In the genomic region with DNA sequence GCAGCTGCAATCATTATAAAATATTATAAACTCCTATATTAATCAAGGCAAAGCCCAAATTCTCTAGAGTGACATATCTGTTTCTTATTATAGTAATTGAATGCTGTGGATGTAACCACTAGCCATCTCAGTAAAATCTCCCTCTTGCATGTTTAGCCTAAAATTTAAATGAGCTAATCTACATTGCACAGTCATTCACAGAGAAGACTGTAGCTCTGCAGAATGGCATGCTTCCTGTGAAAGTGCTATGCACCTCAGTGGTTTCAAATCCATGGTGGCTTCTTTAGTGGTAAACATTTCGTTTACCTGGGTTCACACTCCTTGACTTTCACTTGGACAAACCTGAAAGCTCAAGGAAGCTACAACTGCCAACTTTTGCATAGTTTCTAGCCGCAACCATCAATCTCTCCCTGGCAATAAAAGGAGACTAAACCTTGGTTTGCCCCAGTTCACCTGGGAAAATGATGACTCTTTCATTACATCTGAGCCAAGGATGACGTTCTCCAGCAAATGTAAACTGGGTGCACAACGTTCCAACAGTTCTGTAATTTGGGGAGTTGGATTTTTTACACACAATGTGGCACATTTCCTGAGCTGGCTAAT, we compare ENCODE assay signal across 29 cellular contexts. TPM values are rescaled to one million over a fixed set of nuclear protein-coding genes. Genes with fewer than 3 reads are reported as not detected.
DNase-seq lines count a peak whose midpoint lies in the region; ATAC-seq and TF ChIP-seq lines count a peak whose summit lies in the region.
"Had no signal": no experiment of that assay in that cellular context is flagged by ENCODE, and none has a peak within 500 bp of the region (broad histone marks: within the 10 kb centered on the region; RNA-seq: fewer than 3 reads in every experiment).

No MANE protein-coding gene starts in this region.

- H3K4me1 ChIP-seq in RWPE2 (ENCODE audit: insufficient read depth, poor library complexity, severe bottlenecking) (peaks cover 3% of the 10 kb centered on the region), colonic mucosa (no peaks in the 10 kb centered on the region)
- H3K4me1 ChIP-seq: upper lobe of right lung had no signal

- H3K27me3 Mint-ChIP-seq in immature natural killer cell (ENCODE audit: low read depth in 3 of 3): peaks cover 0 to 2% (median 0%) of the 10 kb centered on the region in 3 donors

- H3K36me3 Mint-ChIP-seq in immature natural killer cell: no peaks in the 10 kb centered on the region
- H3K36me3 Mint-ChIP-seq: activated naive CD8-positive, alpha-beta T cell; CD14-positive monocyte; memory B cell; naive thymus-derived CD8-positive, alpha-beta T cell had no signal

- H3K9me3 ChIP-seq in RWPE2 (ENCODE audit: severe bottlenecking) (no peaks in the 10 kb centered on the region), colonic mucosa (no peaks in the 10 kb centered on the region)
- H3K9me3 ChIP-seq: ovary, upper lobe of right lung had no signal

- DNase-seq in RWPE2 (ENCODE audit: low spot score) (no peak), NK-92 (lab: John Stamatoyannopoulos, UW; ENCODE audit: unreplicated experiment) (no peak), immature natural killer cell (no peak), colonic mucosa (no peak)
- DNase-seq: ACHN; activated CD8-positive, alpha-beta T cell treated with anti-CD3 and anti-CD28 coated beads, Interleukin-2, amount 10 ng/mL, durations not matched to agents 7 days and 5 days; activated T-cell treated with anti-CD3 and anti-CD28 coated beads, Interleukin-2, amount 50 U/mL, for 48 hours; GDM1; H7; hypothalamus; KBM-7; kidney; naive thymus-derived CD8-positive, alpha-beta T cell; NCI-H1092 treated with DMSO at 0.1 percent for 48 hours; NCI-H526 treated with DMSO at 0.1 percent for 48 hours; OCI-M1; ovary; SIG-M5; stimulated activated CD4-positive, alpha-beta T cell treated with anti-CD3 and anti-CD28 coated beads, Interleukin-1b, Interleukin-23, amount 100 ng/mL, for 48 hours; T-helper 17 cell; upper lobe of right lung had no signal

- H3K27ac Mint-ChIP-seq in immature natural killer cell: no peak overlapping the region
- H3K27ac Mint-ChIP-seq: activated CD8-positive, alpha-beta T cell treated with anti-CD3 and anti-CD28 coated beads, Interleukin-2, amount 10 ng/mL, durations not matched to agents 7 days and 5 days; activated naive CD8-positive, alpha-beta T cell; CD14-positive monocyte; memory B cell; naive thymus-derived CD8-positive, alpha-beta T cell; stimulated activated naive CD8-positive, alpha-beta T cell treated with anti-CD3 and anti-CD28 coated beads, Interleukin-15, Interleukin-2, amounts not matched to agents 100 ng/mL and 50 ng/mL, for 24 hours; T-helper 17 cell had no signal

- H3K4me3 Mint-ChIP-seq in immature natural killer cell: no peak overlapping the region
- H3K4me3 Mint-ChIP-seq: activated CD8-positive, alpha-beta T cell treated with anti-CD3 and anti-CD28 coated beads, Interleukin-2, amount 10 ng/mL, durations not matched to agents 7 days and 5 days; activated naive CD8-positive, alpha-beta T cell; CD14-positive monocyte; memory B cell; naive thymus-derived CD8-positive, alpha-beta T cell; stimulated activated naive CD8-positive, alpha-beta T cell treated with anti-CD3 and anti-CD28 coated beads, Interleukin-15, Interleukin-2, amounts not matched to agents 100 ng/mL and 50 ng/mL, for 24 hours; T-helper 17 cell had no signal

- no peak overlapping the region for H3K4me3 ChIP-seq in RWPE2 (ENCODE audit: severe bottlenecking)
- no peak overlapping the region for H3K4me3 ChIP-seq in colonic mucosa
- H3K4me3 ChIP-seq: ovary, upper lobe of right lung had no signal

- intact Hi-C loops in colonic mucosa (cut with DNase I): no loop called here

- TF ChIP-seq CTCF in RWPE2 (IDR thresholded peaks at IDR 0.05; ENCODE audit: poor library complexity, severe bottlenecking): no peak
- TF ChIP-seq CTCF in colonic mucosa (IDR thresholded peaks at IDR 0.05): no peak

- H3K36me3 ChIP-seq in RWPE2 (ENCODE audit: low read depth) (no peaks in the 10 kb centered on the region), colonic mucosa (no peaks in the 10 kb centered on the region)
- H3K36me3 ChIP-seq: ovary, upper lobe of right lung had no signal

- H3K27ac ChIP-seq in RWPE2 (ENCODE audit: poor library complexity, severe bottlenecking) (no peak overlapping the region), colonic mucosa (no peak overlapping the region)
- H3K27ac ChIP-seq: ovary, upper lobe of right lung had no signal

- peak; percentile 77 for ATAC-seq in GM18508 (IDR thresholded peaks at IDR 0.05; ENCODE audit: insufficient read depth, unreplicated experiment)
- peak; percentile 86 for ATAC-seq in GM19395 (IDR thresholded peaks at IDR 0.05; ENCODE audit: unreplicated experiment)
- peak; percentile 68 for ATAC-seq in HG03039 (IDR thresholded peaks at IDR 0.05; ENCODE audit: unreplicated experiment)
- ATAC-seq in RWPE2 (ENCODE audit: low read depth): peak; percentile 33; the same call in 1 of the 3 replicates
- ATAC-seq in GM21723 (IDR thresholded peaks at IDR 0.05; ENCODE audit: unreplicated experiment): no peak
- ATAC-seq: activated CD8-positive, alpha-beta T cell treated with anti-CD3 and anti-CD28 coated beads, Interleukin-2, amount 10 ng/mL, durations not matched to agents 7 days and 5 days; naive thymus-derived CD8-positive, alpha-beta T cell; T-helper 17 cell; upper lobe of right lung had no signal

- H3K27me3 ChIP-seq in RWPE2 (ENCODE audit: insufficient read depth, poor library complexity, severe bottlenecking) (no peaks in the 10 kb centered on the region), colonic mucosa (no peaks in the 10 kb centered on the region)
- H3K27me3 ChIP-seq: ovary, upper lobe of right lung had no signal

- H3K9ac ChIP-seq in colonic mucosa (ENCODE audit: low read depth in 2 of 2, low read length in 2 of 2): no peak overlapping the region

- no peaks in the 10 kb centered on the region for H3K4me1 Mint-ChIP-seq in immature natural killer cell
- H3K4me1 Mint-ChIP-seq: memory B cell; naive thymus-derived CD8-positive, alpha-beta T cell; T-helper 17 cell had no signal

- H3K9me3 Mint-ChIP-seq in immature natural killer cell: peaks cover 0 to 4% (median 0%) of the 10 kb centered on the region in 6 donors
- H3K9me3 Mint-ChIP-seq: stimulated activated naive CD8-positive, alpha-beta T cell treated with anti-CD3 and anti-CD28 coated beads, Interleukin-15, Interleukin-2, amounts not matched to agents 100 ng/mL and 50 ng/mL, for 24 hours had no signal

RNA-seq across cellular contexts. Expression of a gene that starts 47.2 kb away (rescaled TPM):
- polyA plus RNA-seq in immature natural killer cell: not detected
- total RNA-seq in colonic mucosa: 1 to 10 TPM in 1 of 2 donors, under 1 TPM in 1; 0.57 to 6.5 TPM
- total RNA-seq: activated CD8-positive, alpha-beta T cell treated with anti-CD3 and anti-CD28 coated beads, Interleukin-2, amount 10 ng/mL, durations not matched to agents 7 days and 5 days; naive thymus-derived CD8-positive, alpha-beta T cell had no signal
- polyA plus RNA-seq: CD14-positive monocyte had no signal
